Comparison of ENCODE assay signal across 27 cellular contexts in genomic region chr19:10182847-10183246, GRCh38.
"Had no signal": no experiment of that assay in that cellular context is flagged by ENCODE, and none has a peak within 500 bp of the region (broad histone marks: within the 10 kb centered on the region; RNA-seq: fewer than 3 reads in every experiment).

No MANE protein-coding gene starts in this region.

- H2AFZ ChIP-seq: hepatocyte had no signal

- ATAC-seq: effector memory CD8-positive, alpha-beta T cell; esophagus mucosa; foreskin keratinocyte; gastroesophageal sphincter; heart left ventricle; left cardiac atrium; left lung; left ventricle myocardium superior; lower lobe of right lung; mucosa of descending colon had no signal

- H3K4me1 ChIP-seq: colonic mucosa, foreskin keratinocyte, gastroesophageal sphincter, left lung, lower lobe of right lung had no signal

- H3K27me3 Mint-ChIP-seq: dendritic cell treated with granulocyte-macrophage colony-stimulating factor and Interleukin-4, amounts not matched to agents 40 ng/mL and 50 ng/mL, for 4 days; effector memory CD8-positive, alpha-beta T cell; naive B cell had no signal

- H3K4me3 ChIP-seq: colonic mucosa, esophagus squamous epithelium, gastroesophageal sphincter, heart left ventricle, hepatocyte, left lung, lower lobe of right lung, mucosa of descending colon had no signal

- H3K36me3 Mint-ChIP-seq: naive B cell had no signal

- H3K27ac ChIP-seq: colonic mucosa, epithelial cell of prostate, esophagus squamous epithelium, foreskin keratinocyte, gastroesophageal sphincter, heart left ventricle, hepatocyte, left lung, lower lobe of right lung had no signal

- H3K27ac Mint-ChIP-seq: dendritic cell treated with granulocyte-macrophage colony-stimulating factor and Interleukin-4, amounts not matched to agents 40 ng/mL and 50 ng/mL, for 4 days; endodermal cell; immature natural killer cell; mesothelial cell of epicardium; naive B cell had no signal

- FAIRE-seq: endometrium, islet of Langerhans, keratinocyte had no signal

- H3K9me3 ChIP-seq: colonic mucosa, esophagus squamous epithelium, gastroesophageal sphincter, heart left ventricle, left lung, lower lobe of right lung, mucosa of descending colon had no signal

- H3K4me1 Mint-ChIP-seq: endodermal cell had no signal

- H3K9me3 Mint-ChIP-seq: dendritic cell treated with granulocyte-macrophage colony-stimulating factor and Interleukin-4, amounts not matched to agents 40 ng/mL and 50 ng/mL, for 4 days; effector memory CD8-positive, alpha-beta T cell; endodermal cell; immature natural killer cell; mesothelial cell of epicardium; naive B cell had no signal

- H3K27me3 ChIP-seq: colonic mucosa, esophagus squamous epithelium, foreskin keratinocyte, gastroesophageal sphincter, heart left ventricle, hepatocyte, left lung had no signal

- H3K4me2 ChIP-seq: hepatocyte had no signal

- H3K4me3 Mint-ChIP-seq: dendritic cell treated with granulocyte-macrophage colony-stimulating factor and Interleukin-4, amounts not matched to agents 40 ng/mL and 50 ng/mL, for 4 days; effector memory CD8-positive, alpha-beta T cell; endodermal cell; immature natural killer cell; mesothelial cell of epicardium had no signal

- DNase-seq: colonic mucosa; cortex of kidney; effector CD8-positive, alpha-beta T cell; effector memory CD8-positive, alpha-beta T cell; endodermal cell; erythroblast; esophagus squamous epithelium; foreskin keratinocyte; heart left ventricle; hypothalamus; immature natural killer cell; left cardiac atrium; left ventricle myocardium superior; lower lobe of right lung; mesenchymal stem cell; mucosa of descending colon; naive B cell had no signal
